Comparison of ENCODE assay signal across 8 cellular contexts in genomic region chr4:169010125-169011023, GRCh38. TPM values are rescaled to one million over a fixed set of nuclear protein-coding genes. Genes with fewer than 3 reads are reported as not detected.
A peak's percentile ranks its signal among the peaks of the same experiment; 100 is the strongest.
DNase-seq lines count a peak whose midpoint lies in the region; ATAC-seq, FAIRE-seq and TF ChIP-seq lines count a peak whose summit lies in the region.

Gene CBR4, minus strand, starts transcription at chr4:169010255. Its CDS starts 166 bp downstream, at chr4:169010089.

- H3K36me3 ChIP-seq in BJ (ENCODE audit: control insufficient read depth, insufficient read depth, low read length): no peaks in the 10 kb centered on the region

- H3K27me3 ChIP-seq in BJ (ENCODE audit: control insufficient read depth, insufficient read depth, low read length): no peaks in the 10 kb centered on the region

- TF ChIP-seq CTCF in BJ (IDR thresholded peaks at IDR 0.05; ENCODE audit: insufficient read depth, low read depth, low read length) (peak; percentile 44), coronary artery (IDR thresholded peaks at IDR 0.05) (no peak)

- H3K4me1 Mint-ChIP-seq in activated CD4-positive, alpha-beta T cell treated with anti-CD3 and anti-CD28 coated beads, Interleukin-2, amount 10 ng/mL, durations not matched to agents 24 days and 14 days: peaks cover 25% of the 10 kb centered on the region

- CTCF ChIA-PET in BJ (lab: Yijun Ruan, JAX): interaction anchor here (0.5 to 1.7 kb wide), 23 partner anchors 11 to 817 kb away, joined by 3 to 9 read pairs (median 3); no protein-coding TSS in a partner anchor

- DNase-seq in BJ (ENCODE audit: low read depth): peak; percentile 93
- peak; percentile 66 for DNase-seq in GM19239 (ENCODE audit: insufficient read length, low spot score)
- peak; percentile 97 to 99 for DNase-seq in NCI-H526 (lab: John Stamatoyannopoulos, UW)
- DNase-seq in activated CD4-positive, alpha-beta T cell treated with anti-CD3 and anti-CD28 coated beads, Interleukin-2, amount 10 ng/mL, durations not matched to agents 24 days and 14 days: peak; percentile 98
- DNase-seq in coronary artery (ENCODE audit: low spot score): peak; percentile 98
- peak; percentile 97 to 98 for DNase-seq in left colon
- DNase-seq in stimulated activated CD4-positive, alpha-beta T cell treated with anti-CD3 and anti-CD28 coated beads, Interleukin-2, amount 100 ng/mL, for 24 hours: peak; percentile 93 to 95

- peak within 1 kb of the TSS; percentile 82 for H3K4me3 ChIP-seq in BJ (ENCODE audit: low read depth, low read length)
- peak within 1 kb of the TSS; percentile 79 for H3K4me3 ChIP-seq in coronary artery

- peak; percentile 100 for FAIRE-seq in GM19239 (lab: Jason Lieb, UNC)

- POLR2A ChIA-PET in BJ (lab: Charles Lee): interaction anchor here (0.5 to 0.9 kb wide), 11 partner anchors 15 to 844 kb away, joined by 3 to 16 read pairs (median 4); no protein-coding TSS in a partner anchor

- H3K27ac Mint-ChIP-seq in activated CD4-positive, alpha-beta T cell treated with anti-CD3 and anti-CD28 coated beads, Interleukin-2, amount 10 ng/mL, durations not matched to agents 24 days and 14 days: peak within 1 kb of the TSS; percentile 93

- peak within 1 kb of the TSS; percentile 83 to 89 for H3K27ac ChIP-seq in coronary artery

- ATAC-seq in HG03460 (IDR thresholded peaks at IDR 0.05; ENCODE audit: unreplicated experiment) (peak; percentile 96), left colon (peak; percentile 94)

- peaks cover 6% of the 10 kb centered on the region for H3K27me3 Mint-ChIP-seq in activated CD4-positive, alpha-beta T cell treated with anti-CD3 and anti-CD28 coated beads, Interleukin-2, amount 10 ng/mL, durations not matched to agents 24 days and 14 days

- H3K9me3 Mint-ChIP-seq in activated CD4-positive, alpha-beta T cell treated with anti-CD3 and anti-CD28 coated beads, Interleukin-2, amount 10 ng/mL, durations not matched to agents 24 days and 14 days: no peaks in the 10 kb centered on the region

- peaks cover 6% of the 10 kb centered on the region for H3K36me3 Mint-ChIP-seq in activated CD4-positive, alpha-beta T cell treated with anti-CD3 and anti-CD28 coated beads, Interleukin-2, amount 10 ng/mL, durations not matched to agents 24 days and 14 days (ENCODE audit: low read depth)

- H3K4me3 Mint-ChIP-seq in activated CD4-positive, alpha-beta T cell treated with anti-CD3 and anti-CD28 coated beads, Interleukin-2, amount 10 ng/mL, durations not matched to agents 24 days and 14 days: peak within 1 kb of the TSS; percentile 94

- intact Hi-C loops in activated CD4-positive, alpha-beta T cell treated with anti-CD3 and anti-CD28 coated beads, Interleukin-2, amount 10 ng/mL, durations not matched to agents 24 days and 14 days (cut with micrococcal nuclease): loop anchor here (1.0 to 10.0 kb wide), 7 partner anchors 260 to 1016 kb away; partner anchors contain the start of genes DDX60, HPF1, MFAP3L and NEK1
- intact Hi-C loops in left colon (cut with DNase I, micrococcal nuclease): no loop called here

RNA-seq across cellular contexts. Expression of gene CBR4, which starts in this region (rescaled TPM):
- 1.7 and 3.1 TPM in 2 replicates for polyA plus RNA-seq in BJ (2011; rRNA removed)
- 2.2 and 3.1 TPM in 2 replicates for polyA minus RNA-seq in BJ (2011; rRNA and poly(A)+ RNA removed)
- 20.6 and 22.8 TPM in 2 replicates for total RNA-seq in activated CD4-positive, alpha-beta T cell treated with anti-CD3 and anti-CD28 coated beads, Interleukin-2, amount 10 ng/mL, durations not matched to agents 24 days and 14 days
- 10 to 100 TPM; 28.0 to 29.6 TPM for total RNA-seq in left colon

Comparison
In these comparisons a context has a peak if more than half of its experiments do, and no peak if none do; other contexts are left out.
1. Peak in every context shown above with its lines: DNase-seq, ATAC-seq, H3K4me3 ChIP-seq and H3K27ac ChIP-seq.